Comparison of ENCODE assay signal across 16 cellular contexts in genomic region chr1:10031461-10031860, GRCh38. TPM values are rescaled to one million over a fixed set of nuclear protein-coding genes. Genes with fewer than 3 reads are reported as not detected.
DNase-seq lines count a peak whose midpoint lies in the region; ATAC-seq and TF ChIP-seq lines count a peak whose summit lies in the region.
"Had no signal": no experiment of that assay in that cellular context is flagged by ENCODE, and none has a peak within 500 bp of the region (broad histone marks: within the 10 kb centered on the region; RNA-seq: fewer than 3 reads in every experiment).

No MANE protein-coding gene starts in this region.

- H3K4me3 ChIP-seq in A673 (ENCODE audit: low read depth, low read length, poor library complexity, severe bottlenecking): no peak overlapping the region
- H3K4me3 ChIP-seq: lung had no signal

- no peaks in the 10 kb centered on the region; the same call in 1 of the 2 replicates for H3K27me3 Mint-ChIP-seq in HFFc6 (ENCODE audit: insufficient read depth)
- no peaks in the 10 kb centered on the region for H3K27me3 Mint-ChIP-seq in activated T-cell treated with anti-CD3 and anti-CD28 coated beads, Interleukin-2, amount 50 U/mL, for 24 hours

- CTCF ChIA-PET in A673 (lab: Charles Lee): no interaction called here

- peaks cover 4% of the 10 kb centered on the region for H3K4me1 ChIP-seq in A673 (ENCODE audit: insufficient read depth, low read length, poor library complexity, severe bottlenecking)
- H3K4me1 ChIP-seq: BE2C had no signal

- BruUV-seq in A673 (replicated peaks; lab: Mats Ljungman, UMichigan): no TSS peak

- peaks cover 5% of the 10 kb centered on the region for H3K36me3 ChIP-seq in A673 (ENCODE audit: insufficient read depth, low read length, poor library complexity, severe bottlenecking)
- H3K36me3 ChIP-seq: BE2C had no signal

- no peak overlapping the region for H3K27ac ChIP-seq in A673 (ENCODE audit: low read depth, low read length, poor library complexity, severe bottlenecking)
- H3K27ac ChIP-seq in VCaP: peak overlapping the region; percentile 94; the same call in 1 of the 2 replicates

- no peak for ATAC-seq in HG02840 (IDR thresholded peaks at IDR 0.05; ENCODE audit: low FRiP score, unreplicated experiment)
- ATAC-seq: heart right ventricle, WTC11 had no signal

- H3K27me3 ChIP-seq in A673 (replicated peaks; ENCODE audit: insufficient read depth, low read depth, low read length, poor library complexity): no peaks in the 10 kb centered on the region
- H3K27me3 ChIP-seq: BE2C, heart right ventricle had no signal

- DNase-seq in A673 (ENCODE audit: low spot score): peak; percentile 48
- peak; percentile 83 for DNase-seq in HFFc6
- peak; percentile 78 for DNase-seq in hepatic stellate cell (ENCODE audit: low spot score)
- DNase-seq in mesenteric fat pad (ENCODE audit: low spot score): no peak
- no peak for DNase-seq in NCI-H2227 treated with DMSO at 0.1 percent for 48 hours (lab: John Stamatoyannopoulos, UW)
- no peak for DNase-seq in activated T-cell treated with anti-CD3 and anti-CD28 coated beads, Interleukin-2, amount 50 U/mL, for 24 hours
- DNase-seq: amygdala; BE2C; effector CD8-positive, alpha-beta T cell; heart right ventricle; NCI-H1694 treated with DMSO at 0.1 percent for 48 hours; NCI-H748 treated with DMSO at 0.1 percent for 48 hours had no signal

- H3K36me3 Mint-ChIP-seq in HFFc6 (ENCODE audit: low read depth): no peaks in the 10 kb centered on the region
- peaks cover 18% of the 10 kb centered on the region for H3K36me3 Mint-ChIP-seq in activated T-cell treated with anti-CD3 and anti-CD28 coated beads, Interleukin-2, amount 50 U/mL, for 24 hours (ENCODE audit: low read depth)

- intact Hi-C loops in A673 (cut with micrococcal nuclease; ENCODE audit: unreplicated experiment): loop anchor here (5.0 kb wide), 2 partner anchors 79 to 154 kb away; no protein-coding TSS in a partner anchor

- POLR2A ChIA-PET in A673 (lab: Charles Lee; ENCODE audit: low non-redundant PET): no interaction called here

- H3K9me3 ChIP-seq in A673 (ENCODE audit: low read depth, low read length, poor library complexity, severe bottlenecking): no peaks in the 10 kb centered on the region
- H3K9me3 ChIP-seq: BE2C, heart right ventricle had no signal

- no peak overlapping the region for H3K4me3 Mint-ChIP-seq in HFFc6
- H3K4me3 Mint-ChIP-seq in activated T-cell treated with anti-CD3 and anti-CD28 coated beads, Interleukin-2, amount 50 U/mL, for 24 hours: no peak overlapping the region

- peaks cover 43% of the 10 kb centered on the region for H3K4me1 Mint-ChIP-seq in HFFc6 (ENCODE audit: low read depth)
- H3K4me1 Mint-ChIP-seq in activated T-cell treated with anti-CD3 and anti-CD28 coated beads, Interleukin-2, amount 50 U/mL, for 24 hours (ENCODE audit: low read depth): peaks cover 19% of the 10 kb centered on the region

- H3K9me3 Mint-ChIP-seq in HFFc6: no peaks in the 10 kb centered on the region
- no peaks in the 10 kb centered on the region for H3K9me3 Mint-ChIP-seq in activated T-cell treated with anti-CD3 and anti-CD28 coated beads, Interleukin-2, amount 50 U/mL, for 24 hours
- H3K9me3 Mint-ChIP-seq: WTC11 had no signal

- no peak for TF ChIP-seq CTCF in A673 (conservative IDR thresholded peaks at IDR 0.05; ENCODE audit: low read depth, low read length)
- TF ChIP-seq CTCF in HFFc6 (IDR thresholded peaks at IDR 0.05): no peak
- TF ChIP-seq CTCF in VCaP (conservative IDR thresholded peaks at IDR 0.05): no peak

- H3K27ac Mint-ChIP-seq in HFFc6: peak overlapping the region; percentile 45
- no peak overlapping the region for H3K27ac Mint-ChIP-seq in activated T-cell treated with anti-CD3 and anti-CD28 coated beads, Interleukin-2, amount 50 U/mL, for 24 hours

RNA-seq across cellular contexts. Expression of gene UBE4B, which starts 1.3 kb away (rescaled TPM):
- 58.0 and 59.4 TPM in 2 replicates for total RNA-seq in A673 (2021)
- 10 to 100 TPM; 46.2 to 66.0 (median 58.6) TPM for total RNA-seq in HFFc6 (2021; fragmentation: NEBNext Ultra II Directional; extraction: Animal tissue kit (Norgen Biotek cat#: 25700))
- total RNA-seq in mesenteric fat pad: 39.8 TPM

RNA-seq across cellular contexts. Expression of gene RBP7, which starts 34.4 kb away (rescaled TPM):
- total RNA-seq in A673 (2021): 1.6 TPM in 1 of 2 replicates, not detected in the other
- under 1 TPM in 4 of 6 experiments, not detected in 2; 0.37 to 0.76 (median 0.47) TPM for total RNA-seq in HFFc6 (2021; fragmentation: NEBNext Ultra II Directional; extraction: Animal tissue kit (Norgen Biotek cat#: 25700))
- 267 TPM for total RNA-seq in mesenteric fat pad

Comparison
In these comparisons a context has a peak if more than half of its experiments do, and no peak if none do; other contexts are left out.
1. DNase-seq: peak in A673 (single experiment), HFFc6 (single experiment) and hepatic stellate cell (single experiment); none in mesenteric fat pad (single experiment), NCI-H2227 treated with DMSO at 0.1 percent for 48 hours (single experiment) and activated T-cell treated with anti-CD3 and anti-CD28 coated beads, Interleukin-2, amount 50 U/mL, for 24 hours (single experiment).
2. RNA of gene RBP7, which starts 34.4 kb away (total RNA-seq): 267 TPM in mesenteric fat pad (single experiment); 0.37 to 0.76 TPM in HFFc6 and 1.6 TPM in A673; every median in the first group is over 100 times any median in the second.